8 cellular contexts compared by ENCODE assay signal in the genomic region with DNA sequence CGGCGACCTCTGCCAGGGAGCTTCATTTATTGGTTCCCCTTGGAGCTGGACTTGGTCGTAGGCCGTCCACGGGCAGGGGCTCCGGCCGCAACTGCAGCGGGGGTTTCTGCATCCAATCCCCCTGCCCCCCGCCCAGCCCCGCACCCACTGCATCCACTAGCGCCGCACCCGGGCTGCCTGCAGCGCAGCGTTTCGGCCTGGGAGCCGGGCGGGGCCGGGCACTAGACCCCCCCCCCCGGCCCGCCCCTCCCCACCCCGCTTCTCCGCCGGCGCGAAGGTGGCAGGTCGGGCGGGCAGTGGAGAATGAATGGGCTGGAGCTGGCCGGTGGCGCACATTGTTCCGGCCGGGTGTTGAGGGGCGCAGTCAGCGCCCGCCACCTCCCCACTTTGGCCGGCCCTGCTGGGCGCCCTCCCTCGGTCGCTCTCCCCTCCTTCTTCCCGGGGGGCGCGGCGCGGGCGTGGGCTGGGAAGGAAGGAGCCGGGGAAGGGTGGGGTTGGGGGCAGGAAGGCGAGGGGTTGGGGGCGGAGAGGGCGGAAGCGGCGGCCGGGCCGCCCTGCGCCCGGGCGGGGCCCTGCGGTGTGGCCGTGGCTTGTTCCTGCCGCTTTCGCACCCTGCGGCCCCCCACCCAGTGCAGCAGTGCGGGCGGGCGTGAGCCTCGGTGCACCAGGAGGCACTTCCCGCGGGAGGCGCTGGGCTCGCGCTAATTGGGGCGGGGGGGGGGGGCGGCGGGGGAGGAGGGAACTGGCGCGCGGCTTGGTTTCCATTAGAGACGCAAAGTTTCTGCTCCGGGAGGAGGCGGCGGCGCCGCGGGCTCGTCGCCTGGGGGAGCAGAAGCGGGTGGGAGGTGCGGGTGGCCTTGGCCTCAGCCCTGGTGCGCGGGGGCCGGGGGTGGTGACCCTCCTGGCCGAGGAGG. TPM values are rescaled to one million over a fixed set of nuclear protein-coding genes. Genes with fewer than 3 reads are reported as not detected.
DNase-seq lines count a peak whose midpoint lies in the region; ATAC-seq and TF ChIP-seq lines count a peak whose summit lies in the region.

No MANE protein-coding gene starts in this region.

- H3K9me3 ChIP-seq in HCT116 (ENCODE audit: control insufficient read depth in 1 of 2, insufficient read depth in 1 of 2, low read depth in 1 of 2, low read length in 2 of 2) (no peaks in the 10 kb centered on the region), right lobe of liver (no peaks in the 10 kb centered on the region)

- intact Hi-C loops in HCT116 (cut with micrococcal nuclease) (loop anchor here (1.0 to 5.0 kb wide), 2 partner anchors 14 to 65 kb away; a partner anchor contains a TSS), right lobe of liver (cut with DNase I) (no loop called here)
- intact Hi-C loops in dendritic cell treated with granulocyte-macrophage colony-stimulating factor and Interleukin-4, amounts not matched to agents 40 ng/mL and 50 ng/mL, for 4 days (cut with micrococcal nuclease), result loop anchor here (1.0 to 5.0 kb wide), 4 partner anchors 14 to 440 kb away; a partner anchor contains a TSS

- no peaks in the 10 kb centered on the region for H3K9me3 Mint-ChIP-seq in activated CD4-positive, alpha-beta T cell treated with anti-CD3 and anti-CD28 coated beads, Interleukin-2, amount 10 ng/mL, durations not matched to agents 7 days and 5 days
- H3K9me3 Mint-ChIP-seq in dendritic cell treated with granulocyte-macrophage colony-stimulating factor and Interleukin-4, amounts not matched to agents 40 ng/mL and 50 ng/mL, for 4 days, result no peaks in the 10 kb centered on the region

- H3K36me3 ChIP-seq in HCT116 (ENCODE audit: control insufficient read depth in 1 of 2, insufficient read depth in 2 of 2, low read length in 2 of 2), result peaks cover 21 to 28% of the 10 kb centered on the region in 2 experiments
- H3K36me3 ChIP-seq in right lobe of liver, result peaks cover 5 to 25% (median 16%) of the 10 kb centered on the region in 4 donors

- no TSS peak for BruUV-seq in HCT116 (replicated peaks; lab: Mats Ljungman, UMichigan)

- no peaks in the 10 kb centered on the region for H3K27me3 Mint-ChIP-seq in activated CD4-positive, alpha-beta T cell treated with anti-CD3 and anti-CD28 coated beads, Interleukin-2, amount 10 ng/mL, durations not matched to agents 7 days and 5 days
- H3K27me3 Mint-ChIP-seq in dendritic cell treated with granulocyte-macrophage colony-stimulating factor and Interleukin-4, amounts not matched to agents 40 ng/mL and 50 ng/mL, for 4 days, result peaks cover 1% of the 10 kb centered on the region

- TF ChIP-seq CTCF in GM12865 (IDR thresholded peaks at IDR 0.05; ENCODE audit: insufficient read depth, low read depth, low read length, missing control alignments) (no peak), HCT116 (IDR thresholded peaks at IDR 0.05 in 2 of 3, conservative IDR thresholded peaks at IDR 0.05 in 1 of 3; ENCODE audit: borderline replicate concordance in 1 of 3, insufficient read depth in 1 of 3, low read depth in 2 of 3, low read length in 2 of 3) (no peak), NB4 (IDR thresholded peaks at IDR 0.05; ENCODE audit: low read depth, low read length) (no peak), right lobe of liver (IDR thresholded peaks at IDR 0.05) (no peak)

- ATAC-seq in HCT116 (peak; percentile 55), right lobe of liver (peak; percentile 19 to 51 (median 43))

- CTCF ChIA-PET in HCT116 (lab: Charles Lee), result interaction anchor here (0.6 to 1.5 kb wide), 5 partner anchors 32 to 493 kb away, joined by 3 to 5 read pairs (median 3); no protein-coding TSS in a partner anchor
- CTCF ChIA-PET in activated CD4-positive, alpha-beta T cell treated with anti-CD3 and anti-CD28 coated beads, Interleukin-2, amount 10 ng/mL, durations not matched to agents 7 days and 5 days (lab: Charles Lee), result interaction anchor here (0.8 to 1.1 kb wide), 2 partner anchors 14 to 15 kb away, joined by 3 to 4 read pairs; no protein-coding TSS in a partner anchor

- peaks cover 17% of the 10 kb centered on the region; the same call in 1 of the 2 replicates for H4K20me1 ChIP-seq in HCT116 (ENCODE audit: insufficient read depth)

- H3K9me2 ChIP-seq in HCT116 (ENCODE audit: insufficient read depth), result no peaks in the 10 kb centered on the region

- H3K79me2 ChIP-seq in HCT116 (ENCODE audit: insufficient read depth, low read length), result peaks cover 55% of the 10 kb centered on the region

- peak overlapping the region; percentile 83 for H3K4me3 Mint-ChIP-seq in activated CD4-positive, alpha-beta T cell treated with anti-CD3 and anti-CD28 coated beads, Interleukin-2, amount 10 ng/mL, durations not matched to agents 7 days and 5 days
- peak overlapping the region; percentile 96 for H3K4me3 Mint-ChIP-seq in dendritic cell treated with granulocyte-macrophage colony-stimulating factor and Interleukin-4, amounts not matched to agents 40 ng/mL and 50 ng/mL, for 4 days

- H3K36me3 Mint-ChIP-seq in activated CD4-positive, alpha-beta T cell treated with anti-CD3 and anti-CD28 coated beads, Interleukin-2, amount 10 ng/mL, durations not matched to agents 7 days and 5 days (ENCODE audit: low read depth), result peaks cover 43% of the 10 kb centered on the region
- peaks cover 41% of the 10 kb centered on the region for H3K36me3 Mint-ChIP-seq in dendritic cell treated with granulocyte-macrophage colony-stimulating factor and Interleukin-4, amounts not matched to agents 40 ng/mL and 50 ng/mL, for 4 days (ENCODE audit: low read depth)

- RAD21 ChIA-PET in HCT116 (lab: Charles Lee; ENCODE audit: low non-redundant PET in 1 of 2, low total read pairs in 2 of 2, uncharacterized antibody in 2 of 2, unreplicated experiment in 2 of 2), result no interaction called here

- peak overlapping the region; percentile 92 for H3K27ac Mint-ChIP-seq in activated CD4-positive, alpha-beta T cell treated with anti-CD3 and anti-CD28 coated beads, Interleukin-2, amount 10 ng/mL, durations not matched to agents 7 days and 5 days
- H3K27ac Mint-ChIP-seq in dendritic cell treated with granulocyte-macrophage colony-stimulating factor and Interleukin-4, amounts not matched to agents 40 ng/mL and 50 ng/mL, for 4 days, result peak overlapping the region; percentile 96

- no peak for TF ChIP-seq RAD21 in HCT116 (IDR thresholded peaks at IDR 0.05; ENCODE audit: low read depth)

- TF ChIP-seq POLR2A in HCT116 (IDR thresholded peaks at IDR 0.05; ENCODE audit: borderline replicate concordance, extremely low read depth, insufficient read depth, insufficient read length) (no peak), NB4 (IDR thresholded peaks at IDR 0.05; ENCODE audit: extremely low read depth, insufficient read length) (peak; percentile 16), right lobe of liver (IDR thresholded peaks at IDR 0.05) (no peak)

- H3K27me3 ChIP-seq in HCT116 (ENCODE audit: insufficient read depth, low read length), result no peaks in the 10 kb centered on the region
- no peaks in the 10 kb centered on the region for H3K27me3 ChIP-seq in right lobe of liver

- H3K4me1 ChIP-seq in HCT116 (ENCODE audit: control insufficient read depth in 1 of 2, insufficient read depth in 2 of 2, low read length in 2 of 2), result peaks cover 13 to 23% of the 10 kb centered on the region in 2 experiments
- peaks cover 0 to 28% (median 7%) of the 10 kb centered on the region in 4 donors for H3K4me1 ChIP-seq in right lobe of liver

- DNase-seq in GM12865 (ENCODE audit: low read depth), result peak; percentile 78
- no peak for DNase-seq in HCT116 (ENCODE audit: low read depth, low spot score)
- DNase-seq in NB4 (ENCODE audit: low read depth), result peak; percentile 92
- DNase-seq in activated CD4-positive, alpha-beta T cell treated with anti-CD3 and anti-CD28 coated beads, Interleukin-2, amount 10 ng/mL, durations not matched to agents 7 days and 5 days, result peak; percentile 82
- peak; percentile 64 to 73 (median 69) for DNase-seq in right lobe of liver
- peak; percentile 47 to 53 for DNase-seq in stimulated activated CD4-positive, alpha-beta T cell treated with anti-CD3 and anti-CD28 coated beads, Interleukin-4, amount 100 ng/mL, for 48 hours (ENCODE audit: low read depth in 2 of 2)
- no peak for DNase-seq in SK-N-DZ (ENCODE audit: low spot score)

- H2AFZ ChIP-seq in HCT116 (ENCODE audit: low read depth, low read length, poor library complexity, severe bottlenecking), result no peak overlapping the region

- WGBS in right lobe of liver (ENCODE audit: insufficient coverage, low coverage, low lambda C conversion rate, missing lambda C conversion rate), result 0% methylated on average over 13 of the region's 91 CpGs

- peak overlapping the region; percentile 91 for H3K9ac ChIP-seq in HCT116 (ENCODE audit: low read length)

- H3K27ac ChIP-seq in HCT116 (ENCODE audit: low read depth, low read length) (peak overlapping the region; percentile 83), right lobe of liver (peak overlapping the region; percentile 80 to 91 (median 82))

- POLR2A ChIA-PET in HCT116 (lab: Charles Lee), result interaction anchor here (0.6 to 2.0 kb wide), 10 partner anchors 9 to 396 kb away, joined by 3 to 10 read pairs (median 4); no protein-coding TSS in a partner anchor
- POLR2A ChIA-PET in activated CD4-positive, alpha-beta T cell treated with anti-CD3 and anti-CD28 coated beads, Interleukin-2, amount 10 ng/mL, durations not matched to agents 7 days and 5 days (lab: Charles Lee), result interaction anchor here (1.0 to 2.6 kb wide), 2 partner anchors 14 to 15 kb away, joined by 10 to 11 read pairs; no protein-coding TSS in a partner anchor

- peaks cover 37% of the 10 kb centered on the region for H3K4me1 Mint-ChIP-seq in activated CD4-positive, alpha-beta T cell treated with anti-CD3 and anti-CD28 coated beads, Interleukin-2, amount 10 ng/mL, durations not matched to agents 7 days and 5 days
- H3K4me1 Mint-ChIP-seq in dendritic cell treated with granulocyte-macrophage colony-stimulating factor and Interleukin-4, amounts not matched to agents 40 ng/mL and 50 ng/mL, for 4 days (ENCODE audit: low read depth), result peaks cover 31% of the 10 kb centered on the region

- H3K4me3 ChIP-seq in GM12865 (ENCODE audit: low read depth, low read length) (peak overlapping the region; percentile 98), HCT116 (replicated peaks in 1 of 2; ENCODE audit: low read depth in 1 of 2, low read length in 2 of 2) (peak overlapping the region; percentile 69 to 96), NB4 (ENCODE audit: low read depth, low read length) (peak overlapping the region; percentile 91), right lobe of liver (peak overlapping the region; percentile 77 to 99 (median 87))

- peak overlapping the region; percentile 99 for H3K4me2 ChIP-seq in HCT116 (ENCODE audit: low read length)

TF ChIP-seq in HCT116, 20 proteins besides CTCF, POLR2A, EP300 and RAD21:
- 0 out of 2 replicates have a peak, but pooled peaks have one; percentile 31 for TF ChIP-seq SIN3A (IDR thresholded peaks at IDR 0.05; ENCODE audit: low read depth)
- TF ChIP-seq ELF1 (IDR thresholded peaks at IDR 0.05; ENCODE audit: borderline replicate concordance, low read depth), result no peak

RNA-seq across cellular contexts. Expression of a gene that starts 0.8 kb away (rescaled TPM):
- total RNA-seq in HCT116 (2021; ENCODE audit: unreplicated experiment) (261 TPM), right lobe of liver (100 to 1,000 TPM; 143 to 207 (median 161) TPM)
- 262 and 272 TPM in 2 replicates for polyA plus RNA-seq in HCT116 (2012)
- total RNA-seq in activated CD4-positive, alpha-beta T cell treated with anti-CD3 and anti-CD28 coated beads, Interleukin-2, amount 10 ng/mL, durations not matched to agents 7 days and 5 days, result 100 to 1,000 TPM; 859 to 914 TPM
- 186 and 236 TPM in 2 replicates for polyA plus RNA-seq in SK-N-DZ (2014; cell fraction: cytosol; rRNA removed)
- polyA plus RNA-seq in SK-N-DZ (2014; cell fraction: nucleus; rRNA removed), result 125 and 159 TPM in 2 replicates

Comparison
In these comparisons a context has a peak if more than half of its experiments do, and no peak if none do; other contexts are left out.
1. DNase-seq: peak in GM12865 (single experiment), NB4 (single experiment), activated CD4-positive, alpha-beta T cell treated with anti-CD3 and anti-CD28 coated beads, Interleukin-2, amount 10 ng/mL, durations not matched to agents 7 days and 5 days (single experiment), right lobe of liver (3 of 3) and stimulated activated CD4-positive, alpha-beta T cell treated with anti-CD3 and anti-CD28 coated beads, Interleukin-4, amount 100 ng/mL, for 48 hours (2 of 2); none in HCT116 (single experiment) and SK-N-DZ (single experiment).
2. intact Hi-C loops: an anchor here in HCT116 (1.0 to 5.0 kb wide) and dendritic cell treated with granulocyte-macrophage colony-stimulating factor and Interleukin-4, amounts not matched to agents 40 ng/mL and 50 ng/mL, for 4 days (1.0 to 5.0 kb wide); none called in right lobe of liver.
3. Peak in every context shown above with its lines, with median percentiles within 50 percentile points of each other: H3K4me3 ChIP-seq.